2 cellular contexts compared by ENCODE assay signal in genomic region chr10:13397052-13397451, GRCh38.
TF ChIP-seq lines count a peak whose summit lies in the region.

No MANE protein-coding gene starts in this region.

TF ChIP-seq in HepG2, 621 proteins besides CTCF, POLR2A, EP300 and RAD21:
- TF ChIP-seq ZNF331 (CRISPR knock-in tag; IDR thresholded peaks at IDR 0.05) (peak; percentile 86), RBM22 (optimal IDR thresholded peaks at IDR 0.05; ENCODE audit: low read length) (no peak)

TF ChIP-seq in K562, 482 proteins besides CTCF, POLR2A, EP300 and RAD21:
- no peak for TF ChIP-seq ZFPM2 (CRISPR knock-in tag; IDR thresholded peaks at IDR 0.05)
- TF ChIP-seq ZNF609 (CRISPR knock-in tag; IDR thresholded peaks at IDR 0.05; ENCODE audit: borderline replicate concordance): no peak
- no peak for TF ChIP-seq KHSRP (IDR thresholded peaks at IDR 0.05)
- TF ChIP-seq SP1 (CRISPR knock-in tag; IDR thresholded peaks at IDR 0.05): no peak
- no peak for TF ChIP-seq SAFB2 (IDR thresholded peaks at IDR 0.05; ENCODE audit: borderline replicate concordance, low read depth, low read length, severe bottlenecking)
- TF ChIP-seq DDX20 (tag; IDR thresholded peaks at IDR 0.05; ENCODE audit: low read depth): no peak
- TF ChIP-seq CBFB (CRISPR knock-in tag; IDR thresholded peaks at IDR 0.05): no peak
- no peak for TF ChIP-seq ELF4 (CRISPR knock-in tag; IDR thresholded peaks at IDR 0.05)
- no peak for TF ChIP-seq ZNF217 (CRISPR knock-in tag; IDR thresholded peaks at IDR 0.05)
- TF ChIP-seq TBL1XR1 (IDR thresholded peaks at IDR 0.05; ENCODE audit: low read length in 2 of 2): no peak
- TF ChIP-seq NR2F6 (CRISPR knock-in tag; IDR thresholded peaks at IDR 0.05): no peak
- TF ChIP-seq MEIS2 (IDR thresholded peaks at IDR 0.05; ENCODE audit: partially characterized antibody): no peak
TF ChIP-seq in K562: peak in this region for 0.
